ENCODE assay signal across 1 cellular context in genomic region chr11:6405039-6405667, GRCh38.
TF ChIP-seq lines count a peak whose summit lies in the region.

No MANE protein-coding gene starts in this region.

TF ChIP-seq in K562, 482 proteins besides CTCF, POLR2A, EP300 and RAD21:
- TF ChIP-seq RFX1 (IDR thresholded peaks at IDR 0.05) (peak; percentile 65; the same call in 1 of the 2 replicates), ZNF507 (tag; conservative IDR thresholded peaks at IDR 0.05) (no peak), ZNF282 (CRISPR knock-in tag; IDR thresholded peaks at IDR 0.05) (no peak)
